Comparison of ENCODE assay signal across 9 cellular contexts in genomic region chr2:45439788-45440773, GRCh38.
A peak's percentile ranks its signal among the peaks of the same experiment; 100 is the strongest.
DNase-seq lines count a peak whose midpoint lies in the region; ATAC-seq and TF ChIP-seq lines count a peak whose summit lies in the region.
"Had no signal": no experiment of that assay in that cellular context is flagged by ENCODE, and none has a peak within 500 bp of the region (broad histone marks: within the 10 kb centered on the region; RNA-seq: fewer than 3 reads in every experiment).

No MANE protein-coding gene starts in this region.

- peaks cover 0 to 10% (median 2%) of the 10 kb centered on the region in 3 donors for H3K4me1 Mint-ChIP-seq in T-cell
- peaks cover 5% of the 10 kb centered on the region for H3K4me1 Mint-ChIP-seq in mesothelial cell of epicardium

- DNase-seq in AG10803 (ENCODE audit: low read depth) (peak; percentile 53), astrocyte of the spinal cord (ENCODE audit: low read depth, low spot score) (no peak), omental fat pad (ENCODE audit: low spot score) (no peak), T-cell (no peak), NCI-H345 treated with DMSO at 0.1 percent for 48 hours (lab: John Stamatoyannopoulos, UW; ENCODE audit: unreplicated experiment) (no peak), mesothelial cell of epicardium (ENCODE audit: low spot score in 2 of 2, unreplicated experiment in 2 of 2) (no peak)
- DNase-seq: lower lobe of right lung had no signal

- no peak overlapping the region for H3K27ac Mint-ChIP-seq in T-cell
- no peak overlapping the region for H3K27ac Mint-ChIP-seq in mesothelial cell of epicardium

- H3K4me3 Mint-ChIP-seq in T-cell (no peak overlapping the region), mesothelial cell of epicardium (no peak overlapping the region)

- CTCF ChIA-PET in T-cell (lab: Charles Lee) = no interaction called here

- H3K9me3 Mint-ChIP-seq in T-cell (peaks cover 0 to 6% (median 5%) of the 10 kb centered on the region in 3 donors), mesothelial cell of epicardium (peaks cover 21% of the 10 kb centered on the region)

- POLR2A ChIA-PET in T-cell (lab: Charles Lee) = no interaction called here

- peaks cover 57% of the 10 kb centered on the region for H3K36me3 Mint-ChIP-seq in T-cell
- H3K36me3 Mint-ChIP-seq in mesothelial cell of epicardium = peaks cover 18% of the 10 kb centered on the region

- H3K27me3 Mint-ChIP-seq in T-cell (no peaks in the 10 kb centered on the region), mesothelial cell of epicardium (ENCODE audit: low read depth) (no peaks in the 10 kb centered on the region)

- in situ Hi-C loops in astrocyte of the spinal cord (cut with HindIII; ENCODE audit: low sequenced_read_pairs) = no loop called here

- peak; percentile 35 for TF ChIP-seq CTCF in AG10803 (conservative IDR thresholded peaks at IDR 0.05; ENCODE audit: low read length)
- peak; percentile 28 for TF ChIP-seq CTCF in astrocyte of the spinal cord (IDR thresholded peaks at IDR 0.05; ENCODE audit: low read depth, low read length)
- TF ChIP-seq CTCF in omental fat pad (IDR thresholded peaks at IDR 0.05) = no peak
- TF ChIP-seq CTCF in mesothelial cell of epicardium (IDR thresholded peaks at IDR 0.05; ENCODE audit: unreplicated experiment) = no peak

- ATAC-seq in GM19324 (IDR thresholded peaks at IDR 0.05; ENCODE audit: low FRiP score, unreplicated experiment) (peak; percentile 51), HG03095 (IDR thresholded peaks at IDR 0.05; ENCODE audit: unreplicated experiment) (peak; percentile 68), omental fat pad (ENCODE audit: low FRiP score) (no peak), T-cell (replicated peaks in 1 of 4) (no peak)
- ATAC-seq: lower lobe of right lung had no signal

- H3K4me3 ChIP-seq in AG10803 (ENCODE audit: low read length) (no peak overlapping the region), astrocyte of the spinal cord (ENCODE audit: low read depth, low read length) (no peak overlapping the region)
- H3K4me3 ChIP-seq: lower lobe of right lung had no signal

Comparison
In these comparisons a context has a peak if more than half of its experiments do, and no peak if none do; other contexts are left out.
1. CTCF ChIP-seq: peak in AG10803 (single experiment) and astrocyte of the spinal cord (single experiment); none in omental fat pad (0 of 3) and mesothelial cell of epicardium (single experiment).
2. ATAC-seq: peak in GM19324 (single experiment) and HG03095 (single experiment); none in omental fat pad (single experiment) and T-cell (0 of 4).